Comparison of ENCODE assay signal across 1 cellular context in the genomic region with DNA sequence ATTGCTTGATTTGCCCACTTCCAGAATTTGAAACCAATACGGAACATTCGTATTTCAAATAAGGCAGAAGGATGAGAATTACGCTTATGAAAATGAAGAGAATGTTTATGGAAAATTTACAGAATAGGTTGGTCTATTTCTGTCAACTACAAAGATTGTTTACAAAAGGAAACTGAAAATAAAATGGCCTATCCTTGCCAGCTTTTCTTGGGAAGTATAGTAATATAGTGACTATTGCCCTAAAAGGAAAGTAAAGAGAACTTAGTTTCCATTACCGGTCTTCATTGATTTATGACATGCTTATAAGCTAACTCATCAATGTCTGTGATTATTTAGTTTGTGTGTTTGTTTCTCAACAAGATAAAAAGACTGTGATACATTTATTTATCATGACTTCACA.
TF ChIP-seq lines count a peak whose summit lies in the region.

No MANE protein-coding gene starts in this region.

TF ChIP-seq in HCT116, 20 proteins besides CTCF, POLR2A, EP300 and RAD21 (continued from another document):
- TF ChIP-seq, protein P1, sequence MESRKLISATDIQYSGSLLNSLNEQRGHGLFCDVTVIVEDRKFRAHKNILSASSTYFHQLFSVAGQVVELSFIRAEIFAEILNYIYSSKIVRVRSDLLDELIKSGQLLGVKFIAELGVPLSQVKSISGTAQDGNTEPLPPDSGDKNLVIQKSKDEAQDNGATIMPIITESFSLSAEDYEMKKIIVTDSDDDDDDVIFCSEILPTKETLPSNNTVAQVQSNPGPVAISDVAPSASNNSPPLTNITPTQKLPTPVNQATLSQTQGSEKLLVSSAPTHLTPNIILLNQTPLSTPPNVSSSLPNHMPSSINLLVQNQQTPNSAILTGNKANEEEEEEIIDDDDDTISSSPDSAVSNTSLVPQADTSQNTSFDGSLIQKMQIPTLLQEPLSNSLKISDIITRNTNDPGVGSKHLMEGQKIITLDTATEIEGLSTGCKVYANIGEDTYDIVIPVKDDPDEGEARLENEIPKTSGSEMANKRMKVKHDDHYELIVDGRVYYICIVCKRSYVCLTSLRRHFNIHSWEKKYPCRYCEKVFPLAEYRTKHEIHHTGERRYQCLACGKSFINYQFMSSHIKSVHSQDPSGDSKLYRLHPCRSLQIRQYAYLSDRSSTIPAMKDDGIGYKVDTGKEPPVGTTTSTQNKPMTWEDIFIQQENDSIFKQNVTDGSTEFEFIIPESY (IDR thresholded peaks at IDR 0.05; ENCODE audit: extremely low read depth, insufficient replicate concordance, low read length): no peak
- TF ChIP-seq, protein P2, sequence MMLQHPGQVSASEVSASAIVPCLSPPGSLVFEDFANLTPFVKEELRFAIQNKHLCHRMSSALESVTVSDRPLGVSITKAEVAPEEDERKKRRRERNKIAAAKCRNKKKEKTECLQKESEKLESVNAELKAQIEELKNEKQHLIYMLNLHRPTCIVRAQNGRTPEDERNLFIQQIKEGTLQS (IDR thresholded peaks at IDR 0.05): no peak
- TF ChIP-seq EZH2 (IDR thresholded peaks at IDR 0.05) (no peak), SP1 (IDR thresholded peaks at IDR 0.05; ENCODE audit: low read depth) (no peak), ELF1 (IDR thresholded peaks at IDR 0.05; ENCODE audit: borderline replicate concordance, low read depth) (no peak), ZNF274 (IDR thresholded peaks at IDR 0.05; ENCODE audit: low read depth, low read length) (no peak), YY1 (IDR thresholded peaks at IDR 0.05; ENCODE audit: extremely low read depth, insufficient replicate concordance, low read depth, low read length) (no peak)
- TF ChIP-seq, protein P3, sequence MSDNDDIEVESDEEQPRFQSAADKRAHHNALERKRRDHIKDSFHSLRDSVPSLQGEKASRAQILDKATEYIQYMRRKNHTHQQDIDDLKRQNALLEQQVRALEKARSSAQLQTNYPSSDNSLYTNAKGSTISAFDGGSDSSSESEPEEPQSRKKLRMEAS (IDR thresholded peaks at IDR 0.05): no peak
- TF ChIP-seq, protein P4, sequence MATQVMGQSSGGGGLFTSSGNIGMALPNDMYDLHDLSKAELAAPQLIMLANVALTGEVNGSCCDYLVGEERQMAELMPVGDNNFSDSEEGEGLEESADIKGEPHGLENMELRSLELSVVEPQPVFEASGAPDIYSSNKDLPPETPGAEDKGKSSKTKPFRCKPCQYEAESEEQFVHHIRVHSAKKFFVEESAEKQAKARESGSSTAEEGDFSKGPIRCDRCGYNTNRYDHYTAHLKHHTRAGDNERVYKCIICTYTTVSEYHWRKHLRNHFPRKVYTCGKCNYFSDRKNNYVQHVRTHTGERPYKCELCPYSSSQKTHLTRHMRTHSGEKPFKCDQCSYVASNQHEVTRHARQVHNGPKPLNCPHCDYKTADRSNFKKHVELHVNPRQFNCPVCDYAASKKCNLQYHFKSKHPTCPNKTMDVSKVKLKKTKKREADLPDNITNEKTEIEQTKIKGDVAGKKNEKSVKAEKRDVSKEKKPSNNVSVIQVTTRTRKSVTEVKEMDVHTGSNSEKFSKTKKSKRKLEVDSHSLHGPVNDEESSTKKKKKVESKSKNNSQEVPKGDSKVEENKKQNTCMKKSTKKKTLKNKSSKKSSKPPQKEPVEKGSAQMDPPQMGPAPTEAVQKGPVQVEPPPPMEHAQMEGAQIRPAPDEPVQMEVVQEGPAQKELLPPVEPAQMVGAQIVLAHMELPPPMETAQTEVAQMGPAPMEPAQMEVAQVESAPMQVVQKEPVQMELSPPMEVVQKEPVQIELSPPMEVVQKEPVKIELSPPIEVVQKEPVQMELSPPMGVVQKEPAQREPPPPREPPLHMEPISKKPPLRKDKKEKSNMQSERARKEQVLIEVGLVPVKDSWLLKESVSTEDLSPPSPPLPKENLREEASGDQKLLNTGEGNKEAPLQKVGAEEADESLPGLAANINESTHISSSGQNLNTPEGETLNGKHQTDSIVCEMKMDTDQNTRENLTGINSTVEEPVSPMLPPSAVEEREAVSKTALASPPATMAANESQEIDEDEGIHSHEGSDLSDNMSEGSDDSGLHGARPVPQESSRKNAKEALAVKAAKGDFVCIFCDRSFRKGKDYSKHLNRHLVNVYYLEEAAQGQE (IDR thresholded peaks at IDR 0.05; ENCODE audit: low read depth): no peak
